8 cellular contexts compared by ENCODE assay signal in the genomic region with DNA sequence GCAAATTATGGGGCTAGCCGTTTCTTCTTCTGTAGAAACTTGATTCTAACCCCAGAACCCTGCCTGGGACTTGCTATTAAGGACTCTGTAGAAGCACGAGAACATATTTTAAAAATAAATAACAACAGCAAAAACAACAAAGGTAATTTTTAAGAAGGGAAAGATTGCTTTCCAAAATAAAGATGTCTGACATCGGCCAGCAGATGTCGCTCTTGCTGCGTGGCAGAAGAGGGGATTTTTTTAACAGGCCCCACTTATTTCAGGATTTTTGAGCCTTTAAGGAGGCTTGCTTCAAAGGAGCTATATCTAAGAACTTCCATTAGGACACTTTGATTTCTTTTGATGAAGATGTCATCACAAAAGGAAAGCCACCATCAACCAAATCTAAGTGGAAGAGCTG.
DNase-seq lines count a peak whose midpoint lies in the region; ATAC-seq and TF ChIP-seq lines count a peak whose summit lies in the region.

No MANE protein-coding gene starts in this region.

- H3K9me2 ChIP-seq in neural cell (ENCODE audit: insufficient read depth, low read length) = no peaks in the 10 kb centered on the region

- no peaks in the 10 kb centered on the region for H4K20me1 ChIP-seq in neural cell (ENCODE audit: insufficient read depth)

- H3K4me1 ChIP-seq in uterus = no peaks in the 10 kb centered on the region

- POLR2A ChIA-PET in activated CD8-positive, alpha-beta T cell treated with anti-CD3 and anti-CD28 coated beads, Interleukin-2, amount 10 ng/mL, durations not matched to agents 7 days and 5 days (lab: Charles Lee) = no interaction called here

- DNase-seq in activated gamma-delta T cell treated with Interleukin-2 at 50 U/mL for 16 hours (peak; percentile 42), activated gamma-delta T cell (lab: John Stamatoyannopoulos, UW) (no peak), NCI-H69 (lab: John Stamatoyannopoulos, UW) (peak; percentile 60), epithelial cell of esophagus (ENCODE audit: low read depth) (peak; percentile 38), uterus (peak; percentile 34 to 45), KG1 (lab: John Stamatoyannopoulos, UW) (no peak)
- peak; percentile 61 for DNase-seq in activated CD8-positive, alpha-beta T cell treated with anti-CD3 and anti-CD28 coated beads, Interleukin-2, amount 10 ng/mL, durations not matched to agents 7 days and 5 days

- no peak for TF ChIP-seq POLR2A in uterus (IDR thresholded peaks at IDR 0.05)

- H3K4me3 ChIP-seq in epithelial cell of esophagus (ENCODE audit: low read length) = no peak overlapping the region
- H3K4me3 ChIP-seq in neural cell (ENCODE audit: low read length) = no peak overlapping the region
- no peak overlapping the region for H3K4me3 ChIP-seq in uterus

- ATAC-seq in activated CD8-positive, alpha-beta T cell treated with anti-CD3 and anti-CD28 coated beads, Interleukin-2, amount 10 ng/mL, durations not matched to agents 7 days and 5 days = no peak

- no peaks in the 10 kb centered on the region for H3K27me3 ChIP-seq in neural cell (ENCODE audit: insufficient read depth, low read depth, low read length)
- H3K27me3 ChIP-seq in uterus = no peaks in the 10 kb centered on the region

- H3K36me3 ChIP-seq in neural cell (ENCODE audit: insufficient read depth, low read length) (no peaks in the 10 kb centered on the region), uterus (no peaks in the 10 kb centered on the region)

- H3F3A ChIP-seq in neural cell (ENCODE audit: insufficient read depth, low read length, poor library complexity, severe bottlenecking) = no peaks in the 10 kb centered on the region

- no peaks in the 10 kb centered on the region for H3K36me3 Mint-ChIP-seq in activated CD8-positive, alpha-beta T cell treated with anti-CD3 and anti-CD28 coated beads, Interleukin-2, amount 10 ng/mL, durations not matched to agents 7 days and 5 days (ENCODE audit: low read depth)

- H3K9ac ChIP-seq in neural cell (ENCODE audit: low read length) = no peak overlapping the region

- peak; percentile 65 for TF ChIP-seq CTCF in epithelial cell of esophagus (IDR thresholded peaks at IDR 0.05; ENCODE audit: insufficient read depth, low read depth, low read length, missing control alignments)
- TF ChIP-seq CTCF in neural cell (IDR thresholded peaks at IDR 0.05; ENCODE audit: poor library complexity, severe bottlenecking) = peak; percentile 71
- peak; percentile 67 to 82 (median 74) for TF ChIP-seq CTCF in uterus (IDR thresholded peaks at IDR 0.05)

- no peak overlapping the region for H3K27ac Mint-ChIP-seq in activated CD8-positive, alpha-beta T cell treated with anti-CD3 and anti-CD28 coated beads, Interleukin-2, amount 10 ng/mL, durations not matched to agents 7 days and 5 days

- no peaks in the 10 kb centered on the region for H3K79me2 ChIP-seq in neural cell (replicated peaks; ENCODE audit: insufficient read depth, low read length)

- H3K9me3 ChIP-seq in neural cell (ENCODE audit: low read length) (no peaks in the 10 kb centered on the region), uterus (no peaks in the 10 kb centered on the region)

- H3K4me1 Mint-ChIP-seq in activated CD8-positive, alpha-beta T cell treated with anti-CD3 and anti-CD28 coated beads, Interleukin-2, amount 10 ng/mL, durations not matched to agents 7 days and 5 days (ENCODE audit: low read depth) = peaks cover 8% of the 10 kb centered on the region

- H3K9me3 Mint-ChIP-seq in activated CD8-positive, alpha-beta T cell treated with anti-CD3 and anti-CD28 coated beads, Interleukin-2, amount 10 ng/mL, durations not matched to agents 7 days and 5 days (ENCODE audit: insufficient read depth) = no peaks in the 10 kb centered on the region

- H3K4me2 ChIP-seq in neural cell (ENCODE audit: low read length) = no peak overlapping the region

- no peak for TF ChIP-seq EP300 in neural cell (conservative IDR thresholded peaks at IDR 0.05; ENCODE audit: poor library complexity, severe bottlenecking)

- CTCF ChIA-PET in activated CD8-positive, alpha-beta T cell treated with anti-CD3 and anti-CD28 coated beads, Interleukin-2, amount 10 ng/mL, durations not matched to agents 7 days and 5 days (lab: Charles Lee) = interaction anchor here (0.6 to 2.7 kb wide), 32 partner anchors 9 to 529 kb away, joined by 3 to 50 read pairs (median 3); a partner anchor contains a TSS

- H3K4me3 Mint-ChIP-seq in activated CD8-positive, alpha-beta T cell treated with anti-CD3 and anti-CD28 coated beads, Interleukin-2, amount 10 ng/mL, durations not matched to agents 7 days and 5 days = no peak overlapping the region

- H3K27me3 Mint-ChIP-seq in activated CD8-positive, alpha-beta T cell treated with anti-CD3 and anti-CD28 coated beads, Interleukin-2, amount 10 ng/mL, durations not matched to agents 7 days and 5 days (ENCODE audit: low read depth) = no peaks in the 10 kb centered on the region

- H3K27ac ChIP-seq in neural cell (ENCODE audit: low read length) = no peak overlapping the region
- H3K27ac ChIP-seq in uterus = no peak overlapping the region

- intact Hi-C loops in uterus (cut with DNase I; ENCODE audit: low total_unique reads) = loop anchor here (5.0 kb wide), 1 partner anchor 526 kb away; no protein-coding TSS in a partner anchor

- no peak overlapping the region for H2AFZ ChIP-seq in neural cell (ENCODE audit: low read depth, low read length)

- TF ChIP-seq RAD21 in neural cell (conservative IDR thresholded peaks at IDR 0.05) = peak; percentile 77

TF ChIP-seq in neural cell, 6 proteins besides CTCF, POLR2A, EP300 and RAD21:
- TF ChIP-seq SMC3 (conservative IDR thresholded peaks at IDR 0.05; ENCODE audit: poor library complexity) = peak; percentile 72
- TF ChIP-seq, protein P1, sequence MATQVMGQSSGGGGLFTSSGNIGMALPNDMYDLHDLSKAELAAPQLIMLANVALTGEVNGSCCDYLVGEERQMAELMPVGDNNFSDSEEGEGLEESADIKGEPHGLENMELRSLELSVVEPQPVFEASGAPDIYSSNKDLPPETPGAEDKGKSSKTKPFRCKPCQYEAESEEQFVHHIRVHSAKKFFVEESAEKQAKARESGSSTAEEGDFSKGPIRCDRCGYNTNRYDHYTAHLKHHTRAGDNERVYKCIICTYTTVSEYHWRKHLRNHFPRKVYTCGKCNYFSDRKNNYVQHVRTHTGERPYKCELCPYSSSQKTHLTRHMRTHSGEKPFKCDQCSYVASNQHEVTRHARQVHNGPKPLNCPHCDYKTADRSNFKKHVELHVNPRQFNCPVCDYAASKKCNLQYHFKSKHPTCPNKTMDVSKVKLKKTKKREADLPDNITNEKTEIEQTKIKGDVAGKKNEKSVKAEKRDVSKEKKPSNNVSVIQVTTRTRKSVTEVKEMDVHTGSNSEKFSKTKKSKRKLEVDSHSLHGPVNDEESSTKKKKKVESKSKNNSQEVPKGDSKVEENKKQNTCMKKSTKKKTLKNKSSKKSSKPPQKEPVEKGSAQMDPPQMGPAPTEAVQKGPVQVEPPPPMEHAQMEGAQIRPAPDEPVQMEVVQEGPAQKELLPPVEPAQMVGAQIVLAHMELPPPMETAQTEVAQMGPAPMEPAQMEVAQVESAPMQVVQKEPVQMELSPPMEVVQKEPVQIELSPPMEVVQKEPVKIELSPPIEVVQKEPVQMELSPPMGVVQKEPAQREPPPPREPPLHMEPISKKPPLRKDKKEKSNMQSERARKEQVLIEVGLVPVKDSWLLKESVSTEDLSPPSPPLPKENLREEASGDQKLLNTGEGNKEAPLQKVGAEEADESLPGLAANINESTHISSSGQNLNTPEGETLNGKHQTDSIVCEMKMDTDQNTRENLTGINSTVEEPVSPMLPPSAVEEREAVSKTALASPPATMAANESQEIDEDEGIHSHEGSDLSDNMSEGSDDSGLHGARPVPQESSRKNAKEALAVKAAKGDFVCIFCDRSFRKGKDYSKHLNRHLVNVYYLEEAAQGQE (IDR thresholded peaks at IDR 0.05; ENCODE audit: borderline replicate concordance) = no peak
TF ChIP-seq in neural cell: peak in this region for 1.

Comparison
In these comparisons a context has a peak if more than half of its experiments do, and no peak if none do; other contexts are left out.
1. DNase-seq: peak in activated gamma-delta T cell treated with Interleukin-2 at 50 U/mL for 16 hours (single experiment), NCI-H69 (single experiment), activated CD8-positive, alpha-beta T cell treated with anti-CD3 and anti-CD28 coated beads, Interleukin-2, amount 10 ng/mL, durations not matched to agents 7 days and 5 days (single experiment), epithelial cell of esophagus (single experiment) and uterus (2 of 2); none in activated gamma-delta T cell (single experiment) and KG1 (single experiment).
2. Peak in every context shown above with its lines, with median percentiles within 50 percentile points of each other: CTCF ChIP-seq.